15 cellular contexts compared by ENCODE assay signal in genomic region chr3:25035511-25035910, GRCh38.
"Had no signal": no experiment of that assay in that cellular context is flagged by ENCODE, and none has a peak within 500 bp of the region (broad histone marks: within the 10 kb centered on the region; RNA-seq: fewer than 3 reads in every experiment).

No MANE protein-coding gene starts in this region.

- H3K4me1 Mint-ChIP-seq: activated CD4-positive, alpha-beta T cell treated with anti-CD3 and anti-CD28 coated beads for 36 hours; activated naive CD8-positive, alpha-beta T cell treated with anti-CD3 and anti-CD28 coated beads, Interleukin-2, amount 10 ng/mL, durations not matched to agents 7 days and 5 days; activated T-helper 17 cell treated with anti-CD3 and anti-CD28 coated beads, Interleukin-2, amount 50 U/mL, for 72 hours; stimulated activated naive B cell treated with anti-CD40 and anti-IgM and Interleukin-4, amounts not matched to agents 10 μg/mL and 1 μg/mL and 100 μg/mL, for 72 hours; WTC11 had no signal

- H3K36me3 ChIP-seq: esophagus muscularis mucosa, left lung, thoracic aorta had no signal

- H3K36me3 Mint-ChIP-seq: activated naive CD8-positive, alpha-beta T cell treated with anti-CD3 and anti-CD28 coated beads, Interleukin-2, amount 10 ng/mL, durations not matched to agents 7 days and 5 days; stimulated activated naive B cell treated with anti-CD40 and anti-IgM and Interleukin-4, amounts not matched to agents 10 μg/mL and 1 μg/mL and 100 μg/mL, for 72 hours; WTC11 had no signal

- H3K27me3 Mint-ChIP-seq: activated CD4-positive, alpha-beta T cell treated with anti-CD3 and anti-CD28 coated beads for 36 hours; activated naive CD8-positive, alpha-beta T cell treated with anti-CD3 and anti-CD28 coated beads, Interleukin-2, amount 10 ng/mL, durations not matched to agents 7 days and 5 days; activated T-helper 17 cell treated with anti-CD3 and anti-CD28 coated beads, Interleukin-2, amount 50 U/mL, for 72 hours; stimulated activated naive B cell treated with anti-CD40 and anti-IgM and Interleukin-4, amounts not matched to agents 10 μg/mL and 1 μg/mL and 100 μg/mL, for 72 hours had no signal

- ATAC-seq: activated CD4-positive, alpha-beta T cell treated with anti-CD3 and anti-CD28 coated beads for 36 hours; activated T-helper 17 cell treated with anti-CD3 and anti-CD28 coated beads, Interleukin-2, amount 50 U/mL, for 72 hours; left lung; stimulated activated naive B cell treated with anti-CD40 and anti-IgM and Interleukin-4, amounts not matched to agents 10 μg/mL and 1 μg/mL and 100 μg/mL, for 72 hours; WTC11 had no signal

- H3K9me3 Mint-ChIP-seq: activated naive CD8-positive, alpha-beta T cell treated with anti-CD3 and anti-CD28 coated beads, Interleukin-2, amount 10 ng/mL, durations not matched to agents 7 days and 5 days; stimulated activated naive B cell treated with anti-CD40 and anti-IgM and Interleukin-4, amounts not matched to agents 10 μg/mL and 1 μg/mL and 100 μg/mL, for 72 hours; WTC11 had no signal

- H3K27ac Mint-ChIP-seq: activated CD4-positive, alpha-beta T cell treated with anti-CD3 and anti-CD28 coated beads for 36 hours; activated naive CD8-positive, alpha-beta T cell treated with anti-CD3 and anti-CD28 coated beads, Interleukin-2, amount 10 ng/mL, durations not matched to agents 7 days and 5 days; activated T-helper 17 cell treated with anti-CD3 and anti-CD28 coated beads, Interleukin-2, amount 50 U/mL, for 72 hours; stimulated activated naive B cell treated with anti-CD40 and anti-IgM and Interleukin-4, amounts not matched to agents 10 μg/mL and 1 μg/mL and 100 μg/mL, for 72 hours; WTC11 had no signal

- H3K27me3 ChIP-seq: esophagus muscularis mucosa, left lung had no signal

- H3K4me3 Mint-ChIP-seq: activated CD4-positive, alpha-beta T cell treated with anti-CD3 and anti-CD28 coated beads for 36 hours; activated naive CD8-positive, alpha-beta T cell treated with anti-CD3 and anti-CD28 coated beads, Interleukin-2, amount 10 ng/mL, durations not matched to agents 7 days and 5 days; activated T-helper 17 cell treated with anti-CD3 and anti-CD28 coated beads, Interleukin-2, amount 50 U/mL, for 72 hours; stimulated activated naive B cell treated with anti-CD40 and anti-IgM and Interleukin-4, amounts not matched to agents 10 μg/mL and 1 μg/mL and 100 μg/mL, for 72 hours; WTC11 had no signal

- H3K9me3 ChIP-seq: esophagus muscularis mucosa, left lung, thoracic aorta had no signal

- DNase-seq: activated CD4-positive, alpha-beta T cell treated with anti-CD3 and anti-CD28 coated beads for 36 hours; activated CD4-positive, alpha-beta T cell treated with anti-CD3 and anti-CD28 coated beads, Interleukin-2, amount 50 U/mL, for 48 hours; activated naive CD4-positive, alpha-beta T cell treated with Interleukin-2 at 50 U/mL for 16 hours; activated naive CD8-positive, alpha-beta T cell treated with anti-CD3 and anti-CD28 coated beads, Interleukin-2, amount 10 ng/mL, durations not matched to agents 7 days and 5 days; left lung; midbrain; occipital lobe; retina; stimulated activated naive B cell treated with anti-CD40 and anti-IgM and Interleukin-4, amounts not matched to agents 10 μg/mL and 1 μg/mL and 100 μg/mL, for 72 hours; T-helper 2 cell had no signal

- H3K4me3 ChIP-seq: coronary artery, esophagus muscularis mucosa, left lung, thoracic aorta had no signal
